Comparison of ENCODE assay signal across 23 cellular contexts in genomic region chr6:33931799-33932198, GRCh38.
"Had no signal": no experiment of that assay in that cellular context is flagged by ENCODE, and none has a peak within 500 bp of the region (broad histone marks: within the 10 kb centered on the region; RNA-seq: fewer than 3 reads in every experiment).

No MANE protein-coding gene starts in this region.

- H3K36me3 ChIP-seq: SJSA1 had no signal

- H3K4me1 ChIP-seq: SJSA1 had no signal

- H3K9ac ChIP-seq: KMS-11 had no signal

- FAIRE-seq: HTR-8/SVneo, RCC 7860 had no signal

- H3K9me3 ChIP-seq: SJSA1 had no signal

- H3K4me3 ChIP-seq: SJSA1, SK-N-MC had no signal

- H3K4me2 ChIP-seq: KMS-11 had no signal

- DNase-seq: Kasumi-1, MM.1S, NCI-H1092 treated with DMSO at 0.1 percent for 48 hours, NCI-H1436, NCI-H187, NCI-H2029, NCI-H2081 treated with DMSO at 0.1 percent for 48 hours, NCI-H2171, NCI-H226, NCI-H446, NCI-H510A, NCI-H524 treated with DMSO at 0.1 percent for 48 hours, NCI-H69, NCI-H774, Right ventricle myocardium superior, SIG-M5, SW 1271 had no signal

- H3K27ac ChIP-seq: HL-60, KMS-11, SJSA1, SK-N-MC had no signal
